ENCODE assay signal across 8 cellular contexts in genomic region chr7:30479356-30480120, GRCh38. TPM values are rescaled to one million over a fixed set of nuclear protein-coding genes. Genes with fewer than 3 reads are reported as not detected.
DNase-seq lines count a peak whose midpoint lies in the region; ATAC-seq and TF ChIP-seq lines count a peak whose summit lies in the region.
"Not testable (repeated sequence)": the region's sequence is repeated elsewhere in the genome, so short reads cannot be mapped to it uniquely, and the experiment has no call there.

No MANE protein-coding gene starts in this region.

- not testable (repeated sequence) for H3K4me1 ChIP-seq in endodermal cell (ENCODE audit: control insufficient read depth, insufficient read depth, low read length)
- H3K4me1 ChIP-seq in psoas muscle (peaks cover 20% of the 10 kb centered on the region), tibial nerve (peaks cover 0 to 46% (median 31%) of the 10 kb centered on the region in 4 donors)

- CTCF ChIA-PET in activated naive CD4-positive, alpha-beta T cell treated with anti-CD3 and anti-CD28 coated beads, Interleukin-2, amount 10 ng/mL, durations not matched to agents 7 days and 5 days (lab: Charles Lee) = not testable (repeated sequence)

- TF ChIP-seq EP300 in tibial nerve (IDR thresholded peaks at IDR 0.05) = not testable (repeated sequence)

- intact Hi-C loops in psoas muscle (cut with DNase I) = loop anchor here in 1 of 2 donors (2.0 kb wide), 1 partner anchor 25 kb away; the partner anchor contains the start of gene GGCT

- not testable (repeated sequence) for H3K27me3 Mint-ChIP-seq in activated naive CD4-positive, alpha-beta T cell treated with anti-CD3 and anti-CD28 coated beads, Interleukin-2, amount 10 ng/mL, durations not matched to agents 7 days and 5 days
- H3K27me3 Mint-ChIP-seq in endodermal cell (ENCODE audit: insufficient read depth) = peaks cover 39% of the 10 kb centered on the region

- WGBS in endodermal cell (ENCODE audit: insufficient coverage in 1 of 2, insufficient read length in 1 of 2), 2 experiments = 87 to 93% methylated on average over 7 to 14 of the region's 14 CpGs
- 78 to 85% (median 80%) methylated on average over 14 of the region's 14 CpGs for WGBS in psoas muscle, 3 donors
- WGBS in tibial nerve, 2 donors = 80 to 85% methylated on average over 14 of the region's 14 CpGs

- not testable (repeated sequence) for H3K36me3 ChIP-seq in endodermal cell (ENCODE audit: control insufficient read depth, insufficient read depth, low read length); psoas muscle (ENCODE audit: insufficient read depth in 1 of 2, low read depth in 1 of 2); tibial nerve

- H3K4me3 ChIP-seq in endodermal cell (ENCODE audit: low read length) (peak overlapping the region; percentile 85), psoas muscle (peak overlapping the region; percentile 92), tibial nerve (peak overlapping the region in 3 of 4 donors; percentile 65 to 87 (median 75))

- DNase-seq in ELF-1 (ENCODE audit: low read depth, low spot score) (peak; percentile 30), M059J (ENCODE audit: low read depth) (peak; percentile 60), endodermal cell (peak; percentile 46), left kidney (ENCODE audit: low read depth, low spot score) (peak; percentile 13)
- peak; percentile 50 for DNase-seq in activated naive CD4-positive, alpha-beta T cell treated with anti-CD3 and anti-CD28 coated beads, Interleukin-2, amount 10 ng/mL, durations not matched to agents 7 days and 5 days
- DNase-seq in psoas muscle; tibial nerve (ENCODE audit: low spot score in 2 of 2): not testable (repeated sequence)

- not testable (repeated sequence) for H3K9me3 ChIP-seq in endodermal cell (ENCODE audit: control insufficient read depth, low read length); psoas muscle; tibial nerve

- not testable (repeated sequence) for TF ChIP-seq POLR2A in tibial nerve (IDR thresholded peaks at IDR 0.05)

- TF ChIP-seq CTCF in endodermal cell (conservative IDR thresholded peaks at IDR 0.05); psoas muscle (IDR thresholded peaks at IDR 0.05); tibial nerve (IDR thresholded peaks at IDR 0.05): not testable (repeated sequence)

- H3K9me3 Mint-ChIP-seq in activated naive CD4-positive, alpha-beta T cell treated with anti-CD3 and anti-CD28 coated beads, Interleukin-2, amount 10 ng/mL, durations not matched to agents 7 days and 5 days; endodermal cell: not testable (repeated sequence)

- H3K36me3 Mint-ChIP-seq in activated naive CD4-positive, alpha-beta T cell treated with anti-CD3 and anti-CD28 coated beads, Interleukin-2, amount 10 ng/mL, durations not matched to agents 7 days and 5 days = peaks cover 12% of the 10 kb centered on the region
- not testable (repeated sequence) for H3K36me3 Mint-ChIP-seq in endodermal cell (ENCODE audit: low read depth)

- peaks cover 51% of the 10 kb centered on the region for H3K4me1 Mint-ChIP-seq in activated naive CD4-positive, alpha-beta T cell treated with anti-CD3 and anti-CD28 coated beads, Interleukin-2, amount 10 ng/mL, durations not matched to agents 7 days and 5 days
- not testable (repeated sequence) for H3K4me1 Mint-ChIP-seq in endodermal cell

- peak overlapping the region; percentile 90 for H3K4me3 Mint-ChIP-seq in activated naive CD4-positive, alpha-beta T cell treated with anti-CD3 and anti-CD28 coated beads, Interleukin-2, amount 10 ng/mL, durations not matched to agents 7 days and 5 days
- peak overlapping the region; percentile 71 for H3K4me3 Mint-ChIP-seq in endodermal cell

- H3K27ac ChIP-seq in endodermal cell (ENCODE audit: low read depth, low read length) = not testable (repeated sequence)
- H3K27ac ChIP-seq in psoas muscle (peak overlapping the region; percentile 88), tibial nerve (peak overlapping the region; percentile 72 to 97 (median 94))

- peak overlapping the region; percentile 92 for H3K27ac Mint-ChIP-seq in activated naive CD4-positive, alpha-beta T cell treated with anti-CD3 and anti-CD28 coated beads, Interleukin-2, amount 10 ng/mL, durations not matched to agents 7 days and 5 days
- not testable (repeated sequence) for H3K27ac Mint-ChIP-seq in endodermal cell

- H3K9ac ChIP-seq in endodermal cell (ENCODE audit: extremely low read depth, low read length, poor library complexity, severe bottlenecking) = not testable (repeated sequence)

- peaks cover 74% of the 10 kb centered on the region for H3K27me3 ChIP-seq in endodermal cell (ENCODE audit: control insufficient read depth, insufficient read depth, low read length, poor library complexity, severe bottlenecking)
- H3K27me3 ChIP-seq in psoas muscle (ENCODE audit: insufficient read depth in 3 of 3, low read length in 2 of 3); tibial nerve: not testable (repeated sequence)

- ATAC-seq in SK-N-SH treated with all-trans-retinoic acid at 6 μM for 48 hours = peak; percentile 24
- ATAC-seq in psoas muscle = not testable (repeated sequence)

RNA-seq across cellular contexts. Expression of gene NOD1, which starts 1.0 kb away (rescaled TPM):
- total RNA-seq in M059J (2014; rRNA removed; shearing (Covaris generic)) = 1.3 and 4.6 TPM in 2 replicates
- total RNA-seq in endodermal cell (1 to 10 TPM; 3.3 to 3.4 TPM), psoas muscle (1 to 10 TPM; 2.5 to 4.1 (median 2.9) TPM), tibial nerve (10 to 100 TPM; 14.9 to 50.4 (median 31.8) TPM)
- polyA plus RNA-seq in endodermal cell (2013, experiment 1 of 2) = 6.3 TPM
- 6.3 TPM for polyA plus RNA-seq in endodermal cell (2013, experiment 2 of 2)
- 1 to 10 TPM; 1.7 to 3.3 (median 2.0) TPM for polyA plus RNA-seq in psoas muscle

RNA-seq across cellular contexts. Expression of gene GGCT, which starts 25.1 kb away (rescaled TPM):
- total RNA-seq in M059J (2014; rRNA removed; shearing (Covaris generic)) = 42.7 and 68.0 TPM in 2 replicates
- 10 to 100 TPM; 46.4 to 48.9 TPM for total RNA-seq in endodermal cell
- polyA plus RNA-seq in endodermal cell (2013, experiment 1 of 2) = 47.9 TPM
- 44.2 TPM for polyA plus RNA-seq in endodermal cell (2013, experiment 2 of 2)
- total RNA-seq in psoas muscle = 10 to 100 TPM; 16.2 to 20.6 (median 17.0) TPM
- polyA plus RNA-seq in psoas muscle = 10 to 100 TPM; 30.8 to 55.7 (median 31.8) TPM
- total RNA-seq in tibial nerve = 10 to 100 TPM; 12.2 to 39.6 (median 29.6) TPM
